In the genomic region with DNA sequence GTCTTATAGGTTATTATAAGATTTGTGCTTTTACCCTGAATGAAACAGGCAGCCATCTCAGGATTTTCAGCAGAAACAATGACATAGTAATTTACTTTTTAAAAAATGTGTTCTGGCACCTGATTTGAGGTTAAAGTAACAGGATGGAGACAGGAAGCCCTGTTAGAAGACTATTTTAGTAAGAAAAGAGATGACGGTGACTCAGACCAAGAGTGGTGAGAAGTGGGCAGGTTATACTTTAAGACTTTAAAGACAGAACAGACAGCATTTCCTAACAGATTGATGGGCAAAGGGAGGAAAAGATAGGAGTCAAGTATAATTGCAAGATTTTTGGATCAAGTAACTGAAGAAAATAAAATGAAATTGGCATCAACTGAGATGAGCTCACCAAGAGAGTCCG, we compare ENCODE assay signal across 1 cellular context.
TF ChIP-seq lines count a peak whose summit lies in the region.

No MANE protein-coding gene starts in this region.

TF ChIP-seq in SK-N-SH treated with all-trans-retinoic acid at 6 μM for 48 hours, 23 proteins besides CTCF, POLR2A, EP300 and RAD21 (continued from another document):
- TF ChIP-seq CSRNP3 (CRISPR knock-in tag; IDR thresholded peaks at IDR 0.05): no peak
- no peak for TF ChIP-seq TCF4 (CRISPR knock-in tag; IDR thresholded peaks at IDR 0.05; ENCODE audit: borderline replicate concordance)
